Comparison of ENCODE assay signal across 19 cellular contexts in the genomic region with DNA sequence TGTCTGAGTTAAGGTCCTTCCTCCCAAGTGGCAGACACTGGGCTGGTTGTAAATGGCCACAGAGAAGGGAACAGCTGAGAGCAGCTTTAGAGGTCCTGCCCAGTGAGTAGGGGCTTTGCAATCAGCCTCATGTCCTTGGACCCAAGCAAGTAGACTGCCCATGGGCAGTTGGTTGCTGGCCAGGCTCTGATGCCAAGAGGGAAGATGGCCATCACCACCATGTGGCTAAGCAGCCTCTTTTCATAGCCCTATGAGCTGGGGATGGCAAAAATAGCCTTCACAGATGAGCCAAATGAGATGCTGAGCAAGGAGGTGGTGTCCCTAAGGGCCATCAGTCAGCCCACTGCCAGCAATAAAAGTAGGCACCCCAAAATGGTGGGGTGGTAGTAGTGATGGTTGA. TPM values are rescaled to one million over a fixed set of nuclear protein-coding genes. Genes with fewer than 3 reads are reported as not detected.
"Had no signal": no experiment of that assay in that cellular context is flagged by ENCODE, and none has a peak within 500 bp of the region (broad histone marks: within the 10 kb centered on the region; RNA-seq: fewer than 3 reads in every experiment).

No MANE protein-coding gene starts in this region.

- FAIRE-seq: HTR-8/SVneo, RCC 7860 had no signal

- DNase-seq: KBM-7, MG63, NCI-H1092 treated with DMSO at 0.1 percent for 48 hours, NCI-H1436, NCI-H187, NCI-H2029, NCI-H2081 treated with DMSO at 0.1 percent for 48 hours, NCI-H2171, NCI-H345, NCI-H510A treated with DMSO at 0.1 percent for 48 hours, NCI-H526, Right ventricle myocardium superior, RPMI8226, SIG-M5 had no signal

- H3K9me3 ChIP-seq: MG63 had no signal

- H3K4me3 ChIP-seq: MG63, SJSA1, SK-N-MC had no signal

- H3K27ac ChIP-seq: HL-60, SJSA1, SK-N-MC had no signal

- H3K36me3 ChIP-seq: MG63, SJSA1 had no signal

RNA-seq across cellular contexts. Expression of gene DISP3, which starts 3.2 kb away (rescaled TPM):
- total RNA-seq: Right ventricle myocardium superior, SJSA1 had no signal
